ENCODE assay signal across 27 cellular contexts in genomic region chr16:85955566-85955965, GRCh38. TPM values are rescaled to one million over a fixed set of nuclear protein-coding genes. Genes with fewer than 3 reads are reported as not detected.
DNase-seq lines count a peak whose midpoint lies in the region; ATAC-seq, FAIRE-seq and TF ChIP-seq lines count a peak whose summit lies in the region.
"Had no signal": no experiment of that assay in that cellular context is flagged by ENCODE, and none has a peak within 500 bp of the region (broad histone marks: within the 10 kb centered on the region; RNA-seq: fewer than 3 reads in every experiment).

No MANE protein-coding gene starts in this region.

- no peaks in the 10 kb centered on the region for H3K27me3 ChIP-seq in GM06990 (replicated peaks; ENCODE audit: control insufficient read depth, insufficient read depth, low read length)
- no peaks in the 10 kb centered on the region for H3K27me3 ChIP-seq in Karpas-422 (ENCODE audit: low read length)
- H3K27me3 ChIP-seq: ascending aorta had no signal

- no peaks in the 10 kb centered on the region for H3K36me3 Mint-ChIP-seq in activated CD4-positive, alpha-beta memory T cell treated with anti-CD3 and anti-CD28 coated beads for 36 hours
- H3K36me3 Mint-ChIP-seq in activated CD4-positive, alpha-beta memory T cell treated with anti-CD3 and anti-CD28 coated beads, Interleukin-2, amount 10 ng/mL, durations not matched to agents 7 days and 5 days (ENCODE audit: low read depth): no peaks in the 10 kb centered on the region
- H3K36me3 Mint-ChIP-seq in naive B cell: no peaks in the 10 kb centered on the region

- intact Hi-C loops in activated CD4-positive, alpha-beta memory T cell treated with anti-CD3 and anti-CD28 coated beads for 36 hours (cut with micrococcal nuclease): no loop called here

- H3K9me3 Mint-ChIP-seq in activated CD4-positive, alpha-beta memory T cell treated with anti-CD3 and anti-CD28 coated beads for 36 hours: no peaks in the 10 kb centered on the region
- no peaks in the 10 kb centered on the region for H3K9me3 Mint-ChIP-seq in activated CD4-positive, alpha-beta memory T cell treated with anti-CD3 and anti-CD28 coated beads, Interleukin-2, amount 10 ng/mL, durations not matched to agents 7 days and 5 days
- H3K9me3 Mint-ChIP-seq in naive B cell: no peaks in the 10 kb centered on the region
- H3K9me3 Mint-ChIP-seq: H9 had no signal

- peaks cover 9% of the 10 kb centered on the region for H3K4me1 Mint-ChIP-seq in activated CD4-positive, alpha-beta memory T cell treated with anti-CD3 and anti-CD28 coated beads for 36 hours (ENCODE audit: low read depth)
- no peaks in the 10 kb centered on the region for H3K4me1 Mint-ChIP-seq in activated CD4-positive, alpha-beta memory T cell treated with anti-CD3 and anti-CD28 coated beads, Interleukin-2, amount 10 ng/mL, durations not matched to agents 7 days and 5 days
- peaks cover 44 to 62% (median 56%) of the 10 kb centered on the region in 3 donors for H3K4me1 Mint-ChIP-seq in naive B cell
- H3K4me1 Mint-ChIP-seq: H9 had no signal

- H3K27ac Mint-ChIP-seq in activated CD4-positive, alpha-beta memory T cell treated with anti-CD3 and anti-CD28 coated beads for 36 hours: no peak overlapping the region
- H3K27ac Mint-ChIP-seq in activated CD4-positive, alpha-beta memory T cell treated with anti-CD3 and anti-CD28 coated beads, Interleukin-2, amount 10 ng/mL, durations not matched to agents 7 days and 5 days: no peak overlapping the region
- peak overlapping the region in 4 of 6 donors; percentile 51 to 95 (median 80) for H3K27ac Mint-ChIP-seq in naive B cell
- H3K27ac Mint-ChIP-seq: H9 had no signal

- POLR2A ChIA-PET in activated CD4-positive, alpha-beta memory T cell treated with anti-CD3 and anti-CD28 coated beads for 36 hours (lab: Charles Lee): no interaction called here
- POLR2A ChIA-PET in activated CD4-positive, alpha-beta memory T cell treated with anti-CD3 and anti-CD28 coated beads, Interleukin-2, amount 10 ng/mL, durations not matched to agents 7 days and 5 days (lab: Charles Lee): no interaction called here

- no peaks in the 10 kb centered on the region for H3K9me2 ChIP-seq in Karpas-422 (replicated peaks; ENCODE audit: insufficient read depth, low read length)

- FAIRE-seq in D721Med (lab: Jason Lieb, UNC): no peak
- FAIRE-seq: islet of Langerhans, urothelium cell line had no signal

- peaks cover 31% of the 10 kb centered on the region for H3K4me1 ChIP-seq in Karpas-422 (ENCODE audit: low read length)
- H3K4me1 ChIP-seq: ascending aorta, lower lobe of right lung, prostate gland, suprapubic skin had no signal

- TF ChIP-seq CTCF in GM06990 (IDR thresholded peaks at IDR 0.05; ENCODE audit: insufficient read depth, low read length, poor library complexity, severe bottlenecking) (no peak), D721Med (IDR thresholded peaks at IDR 0.05; ENCODE audit: insufficient read depth, missing control alignments) (no peak)

- peak overlapping the region; percentile 44; the same call in 1 of the 2 replicates for H2AFZ ChIP-seq in Karpas-422 (ENCODE audit: low read length)

- no peak overlapping the region for H3K4me3 ChIP-seq in GM06990 (replicated peaks; ENCODE audit: low read depth, low read length)
- H3K4me3 ChIP-seq in Karpas-422 (ENCODE audit: low read length): peak overlapping the region; percentile 17; the same call in 1 of the 2 replicates
- H3K4me3 ChIP-seq: ascending aorta, lower lobe of right lung, prostate gland, suprapubic skin had no signal

- no peak overlapping the region for H3K4me3 Mint-ChIP-seq in activated CD4-positive, alpha-beta memory T cell treated with anti-CD3 and anti-CD28 coated beads for 36 hours
- no peak overlapping the region for H3K4me3 Mint-ChIP-seq in activated CD4-positive, alpha-beta memory T cell treated with anti-CD3 and anti-CD28 coated beads, Interleukin-2, amount 10 ng/mL, durations not matched to agents 7 days and 5 days
- H3K4me3 Mint-ChIP-seq in naive B cell: peak overlapping the region in 7 of 8 donors; percentile 19 to 87 (median 55)
- H3K4me3 Mint-ChIP-seq: H9 had no signal

- no peaks in the 10 kb centered on the region for H3K79me2 ChIP-seq in Karpas-422 (ENCODE audit: low read length)

- H3K9me3 ChIP-seq in Karpas-422 (ENCODE audit: low read length): no peaks in the 10 kb centered on the region
- H3K9me3 ChIP-seq: ascending aorta, lower lobe of right lung, prostate gland, suprapubic skin had no signal

- CTCF ChIA-PET in activated CD4-positive, alpha-beta memory T cell treated with anti-CD3 and anti-CD28 coated beads for 36 hours (lab: Charles Lee): interaction anchor here (1.3 kb wide), 1 partner anchor 135 kb away, joined by 3 read pairs; no protein-coding TSS in a partner anchor
- CTCF ChIA-PET in activated CD4-positive, alpha-beta memory T cell treated with anti-CD3 and anti-CD28 coated beads, Interleukin-2, amount 10 ng/mL, durations not matched to agents 7 days and 5 days (lab: Charles Lee): interaction anchor here (0.6 kb wide), 1 partner anchor 211 kb away, joined by 3 read pairs; no protein-coding TSS in a partner anchor

- H3K9ac ChIP-seq in Karpas-422 (ENCODE audit: low read length): peak overlapping the region; percentile 44

- no peaks in the 10 kb centered on the region for H3K36me3 ChIP-seq in GM06990 (ENCODE audit: control insufficient read depth, insufficient read depth, low read length)
- no peaks in the 10 kb centered on the region for H3K36me3 ChIP-seq in Karpas-422 (ENCODE audit: insufficient read depth, low read length)
- H3K36me3 ChIP-seq: ascending aorta, lower lobe of right lung, prostate gland, suprapubic skin had no signal

- peak; percentile 19 for DNase-seq in activated CD4-positive, alpha-beta memory T cell treated with anti-CD3 and anti-CD28 coated beads for 36 hours
- no peak for DNase-seq in activated CD4-positive, alpha-beta memory T cell treated with anti-CD3 and anti-CD28 coated beads, Interleukin-2, amount 10 ng/mL, durations not matched to agents 7 days and 5 days
- DNase-seq in GM06990 (ENCODE audit: extremely low read depth, insufficient read length) (peak; percentile 57), Karpas-422 (no peak), naive B cell (no peak), T-helper 9 cell (no peak), D721Med (ENCODE audit: insufficient read length, low spot score) (no peak), activated gamma-delta T cell treated with Interleukin-2 at 50 U/mL for 16 hours (no peak)
- DNase-seq: activated naive CD4-positive, alpha-beta T cell; central memory CD4-positive, alpha-beta T cell; erythroblast; foreskin melanocyte; H9; hippocampal formation; KBM-7; lower lobe of right lung; NCI-H1930; NCI-H446 treated with DMSO at 0.1 percent for 48 hours had no signal

- H3K27ac ChIP-seq in Karpas-422 (ENCODE audit: low read length): no peak overlapping the region
- H3K27ac ChIP-seq: ascending aorta, C4-2B, lower lobe of right lung, prostate gland, suprapubic skin had no signal

- peak overlapping the region; percentile 49 for H3K4me2 ChIP-seq in Karpas-422 (ENCODE audit: low read depth, low read length, poor library complexity, severe bottlenecking)

- H4K20me1 ChIP-seq in Karpas-422 (ENCODE audit: insufficient read depth, low read depth, low read length): no peaks in the 10 kb centered on the region

- peak; percentile 56 to 63 for ATAC-seq in naive B cell (ENCODE audit: low read depth in 2 of 2)
- ATAC-seq: activated CD4-positive, CD25-positive, alpha-beta regulatory T cell treated with anti-CD3 and anti-CD28 coated beads, Interleukin-2, amount 50 U/mL, for 24 hours; lower lobe of right lung; SK-N-SH treated with all-trans-retinoic acid at 6 μM for 48 hours had no signal

- H3K27me3 Mint-ChIP-seq in activated CD4-positive, alpha-beta memory T cell treated with anti-CD3 and anti-CD28 coated beads for 36 hours: peaks cover 20% of the 10 kb centered on the region
- peaks cover 19% of the 10 kb centered on the region for H3K27me3 Mint-ChIP-seq in activated CD4-positive, alpha-beta memory T cell treated with anti-CD3 and anti-CD28 coated beads, Interleukin-2, amount 10 ng/mL, durations not matched to agents 7 days and 5 days
- no peaks in the 10 kb centered on the region for H3K27me3 Mint-ChIP-seq in naive B cell

RNA-seq across cellular contexts. Expression of gene IRF8, which starts 56.6 kb away (rescaled TPM):
- 10 to 100 TPM; 41.7 to 43.1 TPM for total RNA-seq in activated CD4-positive, alpha-beta memory T cell treated with anti-CD3 and anti-CD28 coated beads for 36 hours
- 1 to 10 TPM; 4.8 to 4.9 TPM for total RNA-seq in activated CD4-positive, alpha-beta memory T cell treated with anti-CD3 and anti-CD28 coated beads, Interleukin-2, amount 10 ng/mL, durations not matched to agents 7 days and 5 days
- 285 and 592 TPM in 2 replicates for total RNA-seq in Karpas-422 (2014; rRNA removed; shearing (Covaris generic); ENCODE audit: low replicate concordance)
- polyA plus RNA-seq in naive B cell (ENCODE audit: low read depth in 6 of 6): 100 to 1,000 TPM; 646 to 909 (median 752) TPM
- total RNA-seq: RPMI7951 had no signal

Comparison
In these comparisons a context has a peak if more than half of its experiments do, and no peak if none do; other contexts are left out.
1. DNase-seq: peak in activated CD4-positive, alpha-beta memory T cell treated with anti-CD3 and anti-CD28 coated beads for 36 hours (single experiment) and GM06990 (single experiment); none in activated CD4-positive, alpha-beta memory T cell treated with anti-CD3 and anti-CD28 coated beads, Interleukin-2, amount 10 ng/mL, durations not matched to agents 7 days and 5 days (single experiment), Karpas-422 (single experiment), naive B cell (single experiment), T-helper 9 cell (single experiment), D721Med (single experiment) and activated gamma-delta T cell treated with Interleukin-2 at 50 U/mL for 16 hours (single experiment).
2. RNA of gene IRF8, which starts 56.6 kb away (total RNA-seq): 285 to 592 TPM in Karpas-422 and 41.7 to 43.1 TPM in activated CD4-positive, alpha-beta memory T cell treated with anti-CD3 and anti-CD28 coated beads for 36 hours; 4.8 to 4.9 TPM in activated CD4-positive, alpha-beta memory T cell treated with anti-CD3 and anti-CD28 coated beads, Interleukin-2, amount 10 ng/mL, durations not matched to agents 7 days and 5 days; every median in the first group is over 4 times any median in the second.
3. H3K27ac Mint-ChIP-seq: peak in naive B cell (4 of 6); none in activated CD4-positive, alpha-beta memory T cell treated with anti-CD3 and anti-CD28 coated beads for 36 hours (single experiment) and activated CD4-positive, alpha-beta memory T cell treated with anti-CD3 and anti-CD28 coated beads, Interleukin-2, amount 10 ng/mL, durations not matched to agents 7 days and 5 days (single experiment).
4. H3K4me3 Mint-ChIP-seq: peak in naive B cell (7 of 8); none in activated CD4-positive, alpha-beta memory T cell treated with anti-CD3 and anti-CD28 coated beads for 36 hours (single experiment) and activated CD4-positive, alpha-beta memory T cell treated with anti-CD3 and anti-CD28 coated beads, Interleukin-2, amount 10 ng/mL, durations not matched to agents 7 days and 5 days (single experiment).